8 cellular contexts compared by ENCODE assay signal in the genomic region with DNA sequence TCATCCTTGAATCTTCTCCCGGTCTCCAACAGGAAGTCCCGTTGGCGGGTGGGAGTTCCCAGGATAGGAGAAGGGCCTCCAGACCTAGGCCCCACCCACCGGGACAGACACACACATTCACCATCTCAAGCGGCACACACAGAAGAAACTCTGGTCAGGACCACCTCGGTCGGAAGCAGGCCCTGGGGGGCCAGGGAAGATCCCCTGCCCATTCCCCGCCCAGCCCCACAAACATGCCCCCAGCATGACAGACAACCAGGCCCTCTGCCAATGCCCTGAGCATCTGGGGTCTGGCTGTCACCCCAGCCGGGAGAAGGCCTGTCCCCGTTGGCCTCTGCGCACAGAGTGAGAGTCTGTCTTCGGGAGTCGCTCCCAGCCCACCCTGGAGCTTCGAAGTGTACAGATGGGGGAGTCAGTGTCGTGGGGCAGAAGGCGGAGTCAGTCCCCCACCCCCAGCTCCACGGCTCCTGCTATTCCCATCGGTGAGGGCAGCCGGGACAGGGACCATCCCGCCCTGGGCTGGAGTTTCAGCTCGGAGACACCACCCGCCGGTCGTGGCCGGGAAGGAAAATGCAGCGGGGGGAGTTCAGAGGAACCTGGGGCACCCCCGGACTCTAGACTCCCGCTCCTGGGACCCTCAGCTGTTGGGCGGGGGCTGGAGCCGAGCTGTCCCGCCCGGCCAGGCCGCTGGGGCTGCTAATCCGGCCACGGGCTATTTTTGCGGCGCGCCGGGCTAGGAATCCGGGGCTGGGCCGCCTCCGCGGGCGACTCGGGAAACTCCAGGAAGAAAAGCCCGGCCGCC. TPM values are rescaled to one million over a fixed set of nuclear protein-coding genes. Genes with fewer than 3 reads are reported as not detected.
DNase-seq lines count a peak whose midpoint lies in the region; ATAC-seq, FAIRE-seq and TF ChIP-seq lines count a peak whose summit lies in the region.

No MANE protein-coding gene starts in this region.

- no peaks in the 10 kb centered on the region for H3K9me3 ChIP-seq in BE2C
- no peaks in the 10 kb centered on the region for H3K9me3 ChIP-seq in IMR-90 (ENCODE audit: control insufficient read depth, insufficient read depth, low read length)
- no peaks in the 10 kb centered on the region for H3K9me3 ChIP-seq in thyroid gland

- peaks cover 15 to 56% of the 10 kb centered on the region in 2 experiments; a peak in 3 of 4 replicates for H3K79me1 ChIP-seq in IMR-90 (ENCODE audit: low read depth in 1 of 2, low read length in 2 of 2)

- H3K4me1 ChIP-seq in BE2C (peaks cover 11% of the 10 kb centered on the region), IMR-90 (ENCODE audit: control insufficient read depth, insufficient read depth, low read length) (peaks cover 60% of the 10 kb centered on the region), thyroid gland (peaks cover 53 to 76% of the 10 kb centered on the region in 2 donors)

- intact Hi-C loops in IMR-90 (cut with micrococcal nuclease): loop anchor here (2.0 kb wide), 1 partner anchor 19 kb away; a partner anchor contains a TSS
- intact Hi-C loops in thyroid gland (cut with DNase I): no loop called here

- H3K4ac ChIP-seq in IMR-90 (ENCODE audit: low read depth, low read length): peak overlapping the region; percentile 94

- H3K36me3 ChIP-seq in BE2C (no peaks in the 10 kb centered on the region), IMR-90 (ENCODE audit: control insufficient read depth, insufficient read depth, low read length) (0 out of 2 replicates have a peak, but pooled peaks cover 2% of the 10 kb centered on the region), bronchial epithelial cell (ENCODE audit: control insufficient read depth, insufficient read depth, low read length) (no peaks in the 10 kb centered on the region), thyroid gland (no peaks in the 10 kb centered on the region)

- H3K14ac ChIP-seq in IMR-90 (replicated peaks; ENCODE audit: low read depth, low read length): peak overlapping the region; percentile 95

- H3K4me2 ChIP-seq in IMR-90 (ENCODE audit: low read depth, low read length): peak overlapping the region; percentile 68

- H2BK5ac ChIP-seq in IMR-90 (ENCODE audit: low read depth, low read length, poor library complexity, severe bottlenecking): peak overlapping the region; percentile 82

- H2AFZ ChIP-seq in IMR-90 (replicated peaks; ENCODE audit: low read length, poor library complexity): peak overlapping the region; percentile 88

- no TSS peak for BruUV-seq in IMR-90 (replicated peaks; lab: Mats Ljungman, UMichigan)

- peak overlapping the region; percentile 86 for H3K9ac ChIP-seq in IMR-90 (ENCODE audit: low read depth, low read length)

- H3K27ac ChIP-seq in IMR-90 (ENCODE audit: insufficient read depth, low read length) (peak overlapping the region; percentile 87), thyroid gland (peak overlapping the region; percentile 68 to 86 (median 83))

- TF ChIP-seq CTCF in BE2C (IDR thresholded peaks at IDR 0.05; ENCODE audit: low read depth, low read length): no peak
- no peak for TF ChIP-seq CTCF in IMR-90 (conservative IDR thresholded peaks at IDR 0.05; ENCODE audit: low read depth, low read length)
- TF ChIP-seq CTCF in bronchial epithelial cell (IDR thresholded peaks at IDR 0.05; ENCODE audit: insufficient read depth, low read length, severe bottlenecking): no peak
- peak in 1 of 6 experiments; percentile 9 for TF ChIP-seq CTCF in thyroid gland (IDR thresholded peaks at IDR 0.05)

- TF ChIP-seq RAD21 in IMR-90 (IDR thresholded peaks at IDR 0.05; ENCODE audit: low read length): no peak

- no peak overlapping the region for H4K5ac ChIP-seq in IMR-90 (ENCODE audit: low read depth, low read length)

- ATAC-seq in IMR-90 (ENCODE audit: low read depth): peak; percentile 56
- ATAC-seq in HG02938 (IDR thresholded peaks at IDR 0.05; ENCODE audit: unreplicated experiment): no peak

- FAIRE-seq in bronchial epithelial cell (lab: Jason Lieb, UNC): no peak

- peaks cover 16% of the 10 kb centered on the region for H3K27me3 ChIP-seq in BE2C
- no peaks in the 10 kb centered on the region for H3K27me3 ChIP-seq in IMR-90 (ENCODE audit: control insufficient read depth, insufficient read depth, low read length)
- H3K27me3 ChIP-seq in bronchial epithelial cell (ENCODE audit: control insufficient read depth, insufficient read depth, low read length): no peaks in the 10 kb centered on the region
- no peaks in the 10 kb centered on the region for H3K27me3 ChIP-seq in thyroid gland

- peak overlapping the region; percentile 68; the same call in 1 of the 2 replicates for H3K56ac ChIP-seq in IMR-90 (ENCODE audit: extremely low read depth, insufficient read depth, low read length)

- in situ Hi-C loops in IMR-90 (cut with MboI; ENCODE audit: low sequenced_read_pairs): no loop called here

- H2BK15ac ChIP-seq in IMR-90 (ENCODE audit: low read depth, low read length): no peak overlapping the region

- H3K4me3 ChIP-seq in BE2C (ENCODE audit: low read depth, low read length) (peak overlapping the region; percentile 17), IMR-90 (ENCODE audit: insufficient read depth, low read depth, low read length) (peak overlapping the region; percentile 72), bronchial epithelial cell (ENCODE audit: low read depth, low read length) (peak overlapping the region; percentile 75), thyroid gland (replicated peaks in 1 of 3) (peak overlapping the region; percentile 7 to 66 (median 58))

- CTCF ChIA-PET in IMR-90 (lab: Yijun Ruan, JAX): interaction anchor here (0.7 to 1.2 kb wide), 2 partner anchors 25 to 26 kb away, joined by 3 to 4 read pairs; no protein-coding TSS in a partner anchor

- H2AK9ac ChIP-seq in IMR-90 (replicated peaks; ENCODE audit: low read depth, low read length, poor library complexity): peak overlapping the region; percentile 97

- peak overlapping the region in 1 of 2 experiments; percentile 79; a peak in 3 of 4 replicates for H4K8ac ChIP-seq in IMR-90 (ENCODE audit: low read depth in 2 of 2, low read length in 2 of 2)

- TF ChIP-seq POLR2A in IMR-90 (IDR thresholded peaks at IDR 0.05; ENCODE audit: low read depth, low read length): peak; percentile 85
- TF ChIP-seq POLR2A in thyroid gland (IDR thresholded peaks at IDR 0.05): peak in 1 of 2 donors; percentile 41

- peak overlapping the region; percentile 91 for H2AK5ac ChIP-seq in IMR-90 (ENCODE audit: low read depth, low read length)

- POLR2A ChIA-PET in IMR-90 (lab: Charles Lee; ENCODE audit: unreplicated experiment): interaction anchor here (0.6 kb wide), 1 partner anchor 278 kb away, joined by 3 read pairs; no protein-coding TSS in a partner anchor

- no peak overlapping the region for H2BK20ac ChIP-seq in IMR-90 (ENCODE audit: low read depth, low read length)

- peaks cover 51% of the 10 kb centered on the region for H4K20me1 ChIP-seq in IMR-90 (ENCODE audit: insufficient read depth, low read length)

- dilution Hi-C loops in IMR-90 (cut with HindIII; ENCODE audit: low sequenced_read_pairs, unreplicated experiment): no loop called here

- DNase-seq in BE2C: no peak
- DNase-seq in IMR-90: peak; percentile 76
- peak; percentile 87 for DNase-seq in bronchial epithelial cell (ENCODE audit: low read depth)
- peak; percentile 85 for DNase-seq in left kidney (ENCODE audit: low read depth, low spot score)
- peak; percentile 88 to 89 for DNase-seq in thyroid gland
- DNase-seq in central memory CD4-positive, alpha-beta T cell: no peak
- no peak for DNase-seq in stimulated activated CD4-positive, alpha-beta T cell treated with anti-CD3 and anti-CD28 coated beads, Interleukin-2, amount 100 ng/mL, for 48 hours

- peak overlapping the region; percentile 44 for H4K91ac ChIP-seq in IMR-90 (ENCODE audit: insufficient read depth, low read depth, low read length)

- peak overlapping the region; percentile 32 for H2BK120ac ChIP-seq in IMR-90 (ENCODE audit: low read depth, low read length)

- peaks cover 22% of the 10 kb centered on the region for H3K9me1 ChIP-seq in IMR-90 (ENCODE audit: insufficient read depth, low read length)

- 1% methylated on average over 15 of the region's 47 CpGs; no CpG with 5 or more reads in 1 of the 2 experiments for WGBS in IMR-90 (ENCODE audit: extremely low coverage in 2 of 2, insufficient read length in 1 of 2), 2 experiments
- 0 to 3% methylated on average over 2 to 5 of the region's 47 CpGs for WGBS in thyroid gland, 2 donors

- peak overlapping the region; percentile 89; the same call in 1 of the 2 replicates for H3K23ac ChIP-seq in IMR-90 (ENCODE audit: low read depth, low read length)

- H3K18ac ChIP-seq in IMR-90 (ENCODE audit: low read depth, low read length): no peak overlapping the region; the same call in 1 of the 2 replicates

TF ChIP-seq in IMR-90, 13 proteins besides CTCF, POLR2A, EP300 and RAD21 (continues in another document):
- TF ChIP-seq CEBPB (IDR thresholded peaks at IDR 0.05; ENCODE audit: low read depth, low read length): no peak

RNA-seq across cellular contexts. Expression of a gene that starts 0.7 kb away (rescaled TPM):
- 1.5 TPM for polyA plus RNA-seq in BE2C (2012; ENCODE audit: insufficient read depth, insufficient read length, low read depth)
- 11.1 and 13.8 TPM in 2 replicates for total RNA-seq in IMR-90 (2012; rRNA removed)
- polyA plus RNA-seq in IMR-90 (2012; rRNA removed): 86.6 and 92.3 TPM in 2 replicates
- 42.6 and 77.4 TPM in 2 replicates for polyA plus RNA-seq in IMR-90 (2012; cell fraction: cytosol; rRNA removed)
- polyA plus RNA-seq in IMR-90 (2012; cell fraction: nucleus; rRNA removed; ENCODE audit: low replicate concordance): 448 and 954 TPM in 2 replicates
- 10.3 and 20.6 TPM in 2 replicates for total RNA-seq in bronchial epithelial cell
- 10 to 100 TPM; 20.4 to 35.4 (median 28.4) TPM for total RNA-seq in thyroid gland

RNA-seq across cellular contexts. Expression of a gene that starts 6.3 kb away (rescaled TPM):
- 40.8 TPM for polyA plus RNA-seq in BE2C (2012; ENCODE audit: insufficient read depth, insufficient read length, low read depth)
- 66.7 and 74.2 TPM in 2 replicates for total RNA-seq in IMR-90 (2012; rRNA removed)
- polyA plus RNA-seq in IMR-90 (2012; rRNA removed): 135 and 155 TPM in 2 replicates
- polyA plus RNA-seq in IMR-90 (2012; cell fraction: cytosol; rRNA removed): 189 TPM in 2 replicates
- polyA plus RNA-seq in IMR-90 (2012; cell fraction: nucleus; rRNA removed; ENCODE audit: low replicate concordance): 46.4 and 84.3 TPM in 2 replicates
- 91.1 and 107 TPM in 2 replicates for total RNA-seq in bronchial epithelial cell
- 100 to 1,000 TPM in 2 of 4 donors, 10 to 100 TPM in 2; 75.8 to 150 (median 104) TPM for total RNA-seq in thyroid gland

RNA-seq across cellular contexts. Expression of a gene that starts 18.1 kb away (rescaled TPM):
- 80.0 TPM for polyA plus RNA-seq in BE2C (2012; ENCODE audit: insufficient read depth, insufficient read length, low read depth)
- total RNA-seq in IMR-90 (2012; rRNA removed): 63.3 and 88.0 TPM in 2 replicates
- polyA plus RNA-seq in IMR-90 (2012; rRNA removed): 67.2 and 73.7 TPM in 2 replicates
- 69.1 and 93.4 TPM in 2 replicates for polyA plus RNA-seq in IMR-90 (2012; cell fraction: cytosol; rRNA removed)
- 23.8 and 33.0 TPM in 2 replicates for polyA plus RNA-seq in IMR-90 (2012; cell fraction: nucleus; rRNA removed; ENCODE audit: low replicate concordance)
- 9.0 and 14.1 TPM in 2 replicates for total RNA-seq in bronchial epithelial cell
- 10 to 100 TPM; 16.1 to 53.6 (median 34.8) TPM for total RNA-seq in thyroid gland

RNA-seq across cellular contexts. Expression of a gene that starts 18.3 kb away (rescaled TPM):
- 55.3 TPM for polyA plus RNA-seq in BE2C (2012; ENCODE audit: insufficient read depth, insufficient read length, low read depth)
- total RNA-seq in IMR-90 (2012; rRNA removed): 9.0 and 10.6 TPM in 2 replicates
- 39.1 and 39.5 TPM in 2 replicates for polyA plus RNA-seq in IMR-90 (2012; rRNA removed)
- 33.6 and 33.9 TPM in 2 replicates for polyA plus RNA-seq in IMR-90 (2012; cell fraction: cytosol; rRNA removed)
- polyA plus RNA-seq in IMR-90 (2012; cell fraction: nucleus; rRNA removed; ENCODE audit: low replicate concordance): 9.4 and 11.5 TPM in 2 replicates
- total RNA-seq in bronchial epithelial cell: 4.7 and 5.8 TPM in 2 replicates
- 1 to 10 TPM; 3.5 to 6.7 (median 4.6) TPM for total RNA-seq in thyroid gland

Comparison
In these comparisons a context has a peak if more than half of its experiments do, and no peak if none do; other contexts are left out.
1. DNase-seq: peak in IMR-90 (single experiment), bronchial epithelial cell (single experiment), left kidney (single experiment) and thyroid gland (2 of 2); none in BE2C (single experiment), central memory CD4-positive, alpha-beta T cell (single experiment) and stimulated activated CD4-positive, alpha-beta T cell treated with anti-CD3 and anti-CD28 coated beads, Interleukin-2, amount 100 ng/mL, for 48 hours (0 of 2).
2. H3K4me3 ChIP-seq: peak in every context shown above with its lines; median percentile 75 in bronchial epithelial cell; 72 in IMR-90; 58 in thyroid gland; 17 in BE2C.